18 cellular contexts compared by ENCODE assay signal in genomic region chr7:74044366-74045350, GRCh38. TPM values are rescaled to one million over a fixed set of nuclear protein-coding genes. Genes with fewer than 3 reads are reported as not detected.
DNase-seq lines count a peak whose midpoint lies in the region; ATAC-seq and TF ChIP-seq lines count a peak whose summit lies in the region.
"Had no signal": no experiment of that assay in that cellular context is flagged by ENCODE, and none has a peak within 500 bp of the region (broad histone marks: within the 10 kb centered on the region; RNA-seq: fewer than 3 reads in every experiment).

No MANE protein-coding gene starts in this region.

- DNase-seq in H9 (no peak), SJSA1 (ENCODE audit: low read depth in 1 of 2, low spot score in 2 of 2) (peak; percentile 79 to 89), head of caudate nucleus (peak in 29 of 42 donors; percentile 33 to 92 (median 72)), gastrocnemius medialis (no peak), lower leg skin (ENCODE audit: low spot score in 2 of 2) (no peak)
- no peak for DNase-seq in central memory CD4-positive, alpha-beta T cell
- DNase-seq in activated CD8-positive, alpha-beta memory T cell treated with anti-CD3 and anti-CD28 coated beads, Interleukin-2, amount 10 ng/mL, durations not matched to agents 7 days and 5 days, result no peak
- DNase-seq: activated CD4-positive, alpha-beta memory T cell treated with anti-CD3 and anti-CD28 coated beads, Interleukin-2, amount 10 ng/mL, durations not matched to agents 7 days and 5 days; activated naive CD8-positive, alpha-beta T cell treated with anti-CD3 and anti-CD28 coated beads, Interleukin-2, amount 50 U/mL, for 24 hours; colonic mucosa; DMS 273 treated with DMSO at 0.1 percent for 48 hours; HFFc6; NCI-H1048; SHP77 treated with DMSO at 0.1 percent for 48 hours had no signal

- H3K4me1 ChIP-seq in H9 (ENCODE audit: insufficient read depth, low read length) (no peaks in the 10 kb centered on the region; the same call in 1 of the 2 replicates), SJSA1 (replicated peaks) (peaks cover 40% of the 10 kb centered on the region), rectal smooth muscle tissue (ENCODE audit: control insufficient read depth, insufficient read depth, low read length) (peaks cover 12% of the 10 kb centered on the region), gastrocnemius medialis (peaks cover 6% of the 10 kb centered on the region in 2 donors)
- H3K4me1 ChIP-seq: colonic mucosa had no signal

- H3K9me3 ChIP-seq in H9 (ENCODE audit: control insufficient read depth, low read depth, low read length) (no peaks in the 10 kb centered on the region), SJSA1 (replicated peaks) (no peaks in the 10 kb centered on the region), gastrocnemius medialis (no peaks in the 10 kb centered on the region)
- H3K9me3 ChIP-seq: colonic mucosa had no signal

- H3K27ac Mint-ChIP-seq in H9, result peak overlapping the region in 1 of 3 experiments; percentile 68; a peak in 2 of 7 replicates
- no peak overlapping the region for H3K27ac Mint-ChIP-seq in activated CD8-positive, alpha-beta memory T cell treated with anti-CD3 and anti-CD28 coated beads, Interleukin-2, amount 10 ng/mL, durations not matched to agents 7 days and 5 days
- H3K27ac Mint-ChIP-seq: activated CD4-positive, alpha-beta memory T cell treated with anti-CD3 and anti-CD28 coated beads, Interleukin-2, amount 10 ng/mL, durations not matched to agents 7 days and 5 days; activated naive CD8-positive, alpha-beta T cell treated with anti-CD3 and anti-CD28 coated beads, Interleukin-2, amount 50 U/mL, for 24 hours; B cell; HFFc6; IgD-negative memory B cell had no signal

- in situ Hi-C loops in gastrocnemius medialis (cut with MboI; ENCODE audit: low sequenced_read_pairs in 4 of 4), result no loop called here

- H2AFZ ChIP-seq in H9 (ENCODE audit: low read length), result no peak overlapping the region

- CTCF ChIA-PET in activated CD8-positive, alpha-beta memory T cell treated with anti-CD3 and anti-CD28 coated beads, Interleukin-2, amount 10 ng/mL, durations not matched to agents 7 days and 5 days (lab: Charles Lee), result interaction anchor here (1.1 kb wide), 1 partner anchor 18 kb away, joined by 3 read pairs; no protein-coding TSS in a partner anchor

- H2BK15ac ChIP-seq in H9 (ENCODE audit: low read depth, low read length), result no peak overlapping the region; the same call in 1 of the 2 replicates

- no peak overlapping the region for H3K4ac ChIP-seq in H9 (ENCODE audit: low read depth, low read length)

- no peak for TF ChIP-seq POLR2A in gastrocnemius medialis (IDR thresholded peaks at IDR 0.05)
- TF ChIP-seq POLR2A in lower leg skin (IDR thresholded peaks at IDR 0.05), result no peak

- H2BK20ac ChIP-seq in H9 (ENCODE audit: low read depth, low read length, poor library complexity, severe bottlenecking), result no peak overlapping the region

- no peaks in the 10 kb centered on the region for H3K27me3 Mint-ChIP-seq in H9 (ENCODE audit: low read depth)
- no peaks in the 10 kb centered on the region for H3K27me3 Mint-ChIP-seq in activated CD8-positive, alpha-beta memory T cell treated with anti-CD3 and anti-CD28 coated beads, Interleukin-2, amount 10 ng/mL, durations not matched to agents 7 days and 5 days
- H3K27me3 Mint-ChIP-seq: activated CD4-positive, alpha-beta memory T cell treated with anti-CD3 and anti-CD28 coated beads, Interleukin-2, amount 10 ng/mL, durations not matched to agents 7 days and 5 days; activated naive CD8-positive, alpha-beta T cell treated with anti-CD3 and anti-CD28 coated beads, Interleukin-2, amount 50 U/mL, for 24 hours; B cell had no signal

- TF ChIP-seq CTCF in H9 (conservative IDR thresholded peaks at IDR 0.05) (no peak), gastrocnemius medialis (IDR thresholded peaks at IDR 0.05 in 4 of 5, conservative IDR thresholded peaks at IDR 0.05 in 1 of 5) (no peak), lower leg skin (IDR thresholded peaks at IDR 0.05) (no peak)

- no peak overlapping the region; the same call in 1 of the 2 replicates for H3K14ac ChIP-seq in H9 (ENCODE audit: insufficient read depth, low read length)

- no peak overlapping the region for H2BK5ac ChIP-seq in H9 (ENCODE audit: insufficient read length, low read length)

- no peak overlapping the region for H3K56ac ChIP-seq in H9 (ENCODE audit: insufficient read length, low read depth, low read length)

- H3K79me1 ChIP-seq in H9 (ENCODE audit: insufficient read depth, low read depth, low read length, poor library complexity, severe bottlenecking), result no peaks in the 10 kb centered on the region

- H2AK5ac ChIP-seq in H9 (ENCODE audit: insufficient read length, low read length), result no peak overlapping the region

- peak overlapping the region; percentile 34 for H3K18ac ChIP-seq in H9 (ENCODE audit: insufficient read length, low read depth, low read length)

- ATAC-seq in gastrocnemius medialis, result no peak
- ATAC-seq in activated CD8-positive, alpha-beta memory T cell treated with anti-CD3 and anti-CD28 coated beads, Interleukin-2, amount 10 ng/mL, durations not matched to agents 7 days and 5 days, result no peak
- ATAC-seq: activated naive CD8-positive, alpha-beta T cell treated with anti-CD3 and anti-CD28 coated beads, Interleukin-2, amount 50 U/mL, for 24 hours had no signal

- no peak overlapping the region for H4K8ac ChIP-seq in H9 (replicated peaks; ENCODE audit: insufficient read length, low read depth, low read length)

- H3K9ac ChIP-seq in H9 (ENCODE audit: extremely low read depth, insufficient read length, low read length) (no peak overlapping the region), rectal smooth muscle tissue (ENCODE audit: low read length) (no peak overlapping the region)

- intact Hi-C loops in head of caudate nucleus (cut with DNase I), result no loop called here
- intact Hi-C loops in gastrocnemius medialis (cut with DNase I; ENCODE audit: low total_unique reads), result no loop called here
- intact Hi-C loops in lower leg skin (cut with DNase I; ENCODE audit: low total_unique reads), result no loop called here

- H3K4me2 ChIP-seq in H9 (ENCODE audit: insufficient read depth, insufficient read length, low read length), result no peak overlapping the region

- H3K4me3 Mint-ChIP-seq in H9, result peak overlapping the region in 1 of 2 experiments; percentile 11; a peak in 1 of 5 replicates
- H3K4me3 Mint-ChIP-seq in activated CD8-positive, alpha-beta memory T cell treated with anti-CD3 and anti-CD28 coated beads, Interleukin-2, amount 10 ng/mL, durations not matched to agents 7 days and 5 days, result no peak overlapping the region
- H3K4me3 Mint-ChIP-seq: activated CD4-positive, alpha-beta memory T cell treated with anti-CD3 and anti-CD28 coated beads, Interleukin-2, amount 10 ng/mL, durations not matched to agents 7 days and 5 days; activated naive CD8-positive, alpha-beta T cell treated with anti-CD3 and anti-CD28 coated beads, Interleukin-2, amount 50 U/mL, for 24 hours; B cell; HFFc6; IgD-negative memory B cell had no signal

- H3K79me2 ChIP-seq in H9 (ENCODE audit: insufficient read depth, low read length), result no peaks in the 10 kb centered on the region

- no CpG with 5 or more reads among the region's 20 CpGs for WGBS in H9 (ENCODE audit: extremely low coverage, insufficient read length, low lambda C conversion rate)
- 86 to 90% methylated on average over 17 to 20 of the region's 20 CpGs for WGBS in lower leg skin, 2 donors

- no peaks in the 10 kb centered on the region for H3K23me2 ChIP-seq in H9 (ENCODE audit: insufficient read length, low read depth, low read length, poor library complexity, severe bottlenecking)

- no peak overlapping the region for H3K23ac ChIP-seq in H9 (ENCODE audit: insufficient read length, low read depth, low read length)

- H2BK12ac ChIP-seq in H9 (ENCODE audit: insufficient read length, low read depth, low read length), result no peak overlapping the region

- no peak overlapping the region for H4K91ac ChIP-seq in H9 (ENCODE audit: insufficient read length, low read depth, low read length)

- no peaks in the 10 kb centered on the region for H3K9me3 Mint-ChIP-seq in H9
- no peaks in the 10 kb centered on the region for H3K9me3 Mint-ChIP-seq in activated CD8-positive, alpha-beta memory T cell treated with anti-CD3 and anti-CD28 coated beads, Interleukin-2, amount 10 ng/mL, durations not matched to agents 7 days and 5 days (ENCODE audit: low read depth)
- H3K9me3 Mint-ChIP-seq: activated CD4-positive, alpha-beta memory T cell treated with anti-CD3 and anti-CD28 coated beads, Interleukin-2, amount 10 ng/mL, durations not matched to agents 7 days and 5 days; activated naive CD8-positive, alpha-beta T cell treated with anti-CD3 and anti-CD28 coated beads, Interleukin-2, amount 50 U/mL, for 24 hours; HFFc6; IgD-negative memory B cell had no signal

- H4K20me1 ChIP-seq in H9 (ENCODE audit: control insufficient read depth, insufficient read depth, insufficient read length), result no peaks in the 10 kb centered on the region

- H3K4me1 Mint-ChIP-seq in H9, result peaks cover 30 to 43% of the 10 kb centered on the region in 2 experiments
- H3K4me1 Mint-ChIP-seq in activated CD8-positive, alpha-beta memory T cell treated with anti-CD3 and anti-CD28 coated beads, Interleukin-2, amount 10 ng/mL, durations not matched to agents 7 days and 5 days, result no peaks in the 10 kb centered on the region
- H3K4me1 Mint-ChIP-seq: activated CD4-positive, alpha-beta memory T cell treated with anti-CD3 and anti-CD28 coated beads, Interleukin-2, amount 10 ng/mL, durations not matched to agents 7 days and 5 days; activated naive CD8-positive, alpha-beta T cell treated with anti-CD3 and anti-CD28 coated beads, Interleukin-2, amount 50 U/mL, for 24 hours; B cell; IgD-negative memory B cell had no signal

- H3T11ph ChIP-seq in H9 (ENCODE audit: low read length), result no peak overlapping the region

- no peak overlapping the region for H3K4me3 ChIP-seq in SJSA1
- H3K4me3 ChIP-seq in rectal smooth muscle tissue (ENCODE audit: low read length), result no peak overlapping the region
- H3K4me3 ChIP-seq in gastrocnemius medialis, result no peak overlapping the region
- no peak overlapping the region for H3K4me3 ChIP-seq in lower leg skin (ENCODE audit: low read depth, poor library complexity, severe bottlenecking)
- H3K4me3 ChIP-seq: colonic mucosa had no signal

- no peaks in the 10 kb centered on the region for H3K36me3 Mint-ChIP-seq in H9 (ENCODE audit: insufficient read depth in 1 of 3, low read depth in 3 of 3)
- no peaks in the 10 kb centered on the region for H3K36me3 Mint-ChIP-seq in activated CD8-positive, alpha-beta memory T cell treated with anti-CD3 and anti-CD28 coated beads, Interleukin-2, amount 10 ng/mL, durations not matched to agents 7 days and 5 days
- H3K36me3 Mint-ChIP-seq: IgD-negative memory B cell had no signal

- H4K5ac ChIP-seq in H9 (ENCODE audit: insufficient read length, low read depth, low read length), result no peak overlapping the region

- H2BK120ac ChIP-seq in H9 (ENCODE audit: low read depth, low read length, poor library complexity, severe bottlenecking), result no peak overlapping the region

- no peaks in the 10 kb centered on the region for H3K27me3 ChIP-seq in H9 (ENCODE audit: insufficient read depth, low read length)
- H3K27me3 ChIP-seq in SJSA1 (replicated peaks), result no peaks in the 10 kb centered on the region
- H3K27me3 ChIP-seq in rectal smooth muscle tissue (ENCODE audit: control insufficient read depth, insufficient read depth, low read length), result no peaks in the 10 kb centered on the region
- no peaks in the 10 kb centered on the region for H3K27me3 ChIP-seq in gastrocnemius medialis
- H3K27me3 ChIP-seq: colonic mucosa had no signal

- no peak overlapping the region for H3K27ac ChIP-seq in H9 (ENCODE audit: insufficient read length, low read depth, low read length)
- peak overlapping the region; percentile 76 for H3K27ac ChIP-seq in SJSA1
- peak overlapping the region; percentile 6 for H3K27ac ChIP-seq in rectal smooth muscle tissue (ENCODE audit: low read depth, low read length)
- no peak overlapping the region for H3K27ac ChIP-seq in gastrocnemius medialis
- H3K27ac ChIP-seq: colonic mucosa, epithelial cell of prostate had no signal

- H3K36me3 ChIP-seq in SJSA1 (no peaks in the 10 kb centered on the region), rectal smooth muscle tissue (ENCODE audit: control insufficient read depth, insufficient read depth, low read length) (peaks cover 17% of the 10 kb centered on the region), gastrocnemius medialis (no peaks in the 10 kb centered on the region)
- H3K36me3 ChIP-seq: colonic mucosa had no signal

RNA-seq across cellular contexts. Expression of gene ELN, which starts 16.7 kb away (rescaled TPM):
- total RNA-seq in H9 (2021) (0.37 and 0.55 TPM in 2 replicates), gastrocnemius medialis (10 to 100 TPM in 1 of 4 donors, 1 to 10 TPM in 3; 5.3 to 14.8 (median 6.9) TPM), lower leg skin (10 to 100 TPM in 3 of 4 donors, 1 to 10 TPM in 1; 5.6 to 96.2 (median 32.4) TPM)
- total RNA-seq in SJSA1 (2014; rRNA removed; shearing (Covaris generic)), result not detected in 2 replicates
- not detected for total RNA-seq in activated CD8-positive, alpha-beta memory T cell treated with anti-CD3 and anti-CD28 coated beads, Interleukin-2, amount 10 ng/mL, durations not matched to agents 7 days and 5 days
- total RNA-seq: activated CD4-positive, alpha-beta memory T cell treated with anti-CD3 and anti-CD28 coated beads, Interleukin-2, amount 10 ng/mL, durations not matched to agents 7 days and 5 days; B cell had no signal

RNA-seq across cellular contexts. Expression of gene LIMK1, which starts 38.9 kb away (rescaled TPM):
- 63.0 and 63.8 TPM in 2 replicates for total RNA-seq in H9 (2021)
- total RNA-seq in SJSA1 (2014; rRNA removed; shearing (Covaris generic)), result 38.1 and 60.5 TPM in 2 replicates
- 10 to 100 TPM; 15.3 to 56.4 (median 23.3) TPM for total RNA-seq in gastrocnemius medialis
- 10 to 100 TPM in 3 of 4 donors, 1 to 10 TPM in 1; 7.7 to 19.5 (median 14.6) TPM for total RNA-seq in lower leg skin
- 10 to 100 TPM; 44.8 to 49.5 TPM for total RNA-seq in activated CD8-positive, alpha-beta memory T cell treated with anti-CD3 and anti-CD28 coated beads, Interleukin-2, amount 10 ng/mL, durations not matched to agents 7 days and 5 days

Comparison
In these comparisons a context has a peak if more than half of its experiments do, and no peak if none do; other contexts are left out.
1. DNase-seq: peak in SJSA1 (2 of 2) and head of caudate nucleus (29 of 42); none in H9 (single experiment), gastrocnemius medialis (0 of 2), central memory CD4-positive, alpha-beta T cell (single experiment), lower leg skin (0 of 2) and activated CD8-positive, alpha-beta memory T cell treated with anti-CD3 and anti-CD28 coated beads, Interleukin-2, amount 10 ng/mL, durations not matched to agents 7 days and 5 days (single experiment).
2. H3K27ac ChIP-seq: peak in SJSA1 (single experiment) and rectal smooth muscle tissue (single experiment); none in H9 (single experiment) and gastrocnemius medialis (0 of 4).